18 cellular contexts compared by ENCODE assay signal in genomic region chr21:34345091-34345871, GRCh38. TPM values are rescaled to one million over a fixed set of nuclear protein-coding genes. Genes with fewer than 3 reads are reported as not detected.
DNase-seq lines count a peak whose midpoint lies in the region; ATAC-seq, FAIRE-seq and TF ChIP-seq lines count a peak whose summit lies in the region.
"Had no signal": no experiment of that assay in that cellular context is flagged by ENCODE, and none has a peak within 500 bp of the region (broad histone marks: within the 10 kb centered on the region; RNA-seq: fewer than 3 reads in every experiment).

No MANE protein-coding gene starts in this region.

- in situ Hi-C loops in K562 (cut with MboI) = loop anchor here (5.0 kb wide), 1 partner anchor 423 kb away; no protein-coding TSS in a partner anchor

- CTCF ChIA-PET in K562 (lab: Yijun Ruan, JAX; ENCODE audit: low intra/inter-chr PET ratio) = interaction anchor here (3.5 kb wide), 1 partner anchor 421 kb away, joined by 36 read pairs; no protein-coding TSS in a partner anchor

- no peak for TF ChIP-seq EP300 in K562 (IDR thresholded peaks at IDR 0.05; ENCODE audit: low read length)

- no peaks in the 10 kb centered on the region; the same call in 2 of the 3 replicates for H3K4me1 Mint-ChIP-seq in GM23338

- no peak overlapping the region for H3K4me3 Mint-ChIP-seq in GM23338
- H3K4me3 Mint-ChIP-seq: activated B cell treated with CpG ODN at 0.5 μM for 24 hours, IgD-negative memory B cell had no signal

- intact Hi-C loops in K562 (cut with micrococcal nuclease) = loop anchor here (5.0 kb wide), 1 partner anchor 273 kb away; the partner anchor contains the start of genes MRPS6 and SLC5A3
- intact Hi-C loops in heart right ventricle (cut with DNase I) = loop anchor here in 8 of 10 donors (5.0 kb wide), 6 partner anchors 143 to 423 kb away; partner anchors contain the start of genes MRPS6 (in 3 of the 8) and SLC5A3 (in 3 of the 8)
- intact Hi-C loops in sciatic nerve (cut with DNase I) = loop anchor here (5.0 kb wide), 1 partner anchor 163 kb away; no protein-coding TSS in a partner anchor

- H3K9me3 Mint-ChIP-seq in GM23338 = no peaks in the 10 kb centered on the region
- H3K9me3 Mint-ChIP-seq: activated B cell treated with CpG ODN at 0.5 μM for 24 hours; activated naive CD4-positive, alpha-beta T cell treated with anti-CD3 and anti-CD28 coated beads, Interleukin-2, amount 50 U/mL, for 72 hours; IgD-negative memory B cell had no signal

- WGBS in K562 (ENCODE audit: insufficient coverage, low coverage, missing lambda C conversion rate) = 3% methylated on average over 12 of the region's 15 CpGs
- WGBS in heart right ventricle, 2 donors = 63 to 68% methylated on average over 15 of the region's 15 CpGs

- TF ChIP-seq CTCF in K562 (IDR thresholded peaks at IDR 0.05 in 2 of 3, conservative IDR thresholded peaks at IDR 0.05 in 1 of 3; ENCODE audit: insufficient read depth in 2 of 3, low read depth in 1 of 3, low read length in 3 of 3) (no peak), heart right ventricle (IDR thresholded peaks at IDR 0.05) (no peak), GM23338 (conservative IDR thresholded peaks at IDR 0.05; ENCODE audit: low read depth in 2 of 2) (no peak)

- no peak for FAIRE-seq in K562 (lab: Jason Lieb, UNC)
- FAIRE-seq: colon, D721Med had no signal

- H3K9me2 ChIP-seq in GM23338 (ENCODE audit: insufficient read depth) = no peaks in the 10 kb centered on the region

- no peaks in the 10 kb centered on the region for H3K4me1 ChIP-seq in K562 (replicated peaks in 1 of 2; ENCODE audit: control insufficient read depth in 2 of 2, insufficient read depth in 2 of 2, low read length in 2 of 2)
- peaks cover 3 to 43% (median 10%) of the 10 kb centered on the region in 9 donors for H3K4me1 ChIP-seq in heart right ventricle
- H3K4me1 ChIP-seq in GM23338 (ENCODE audit: insufficient read depth) = no peaks in the 10 kb centered on the region
- H3K4me1 ChIP-seq: uterus had no signal

- TF ChIP-seq RAD21 in K562 (CRISPR knock-in tag; conservative IDR thresholded peaks at IDR 0.05 in 1 of 2, IDR thresholded peaks at IDR 0.05 in 1 of 2) = no peak

- no peak for TF ChIP-seq POLR2A in K562 (conservative IDR thresholded peaks at IDR 0.05)

- H3K4me2 ChIP-seq in K562 (ENCODE audit: insufficient read depth, low read length) = no peak overlapping the region
- H3K4me2 ChIP-seq in GM23338 = no peak overlapping the region

- no peaks in the 10 kb centered on the region for H3K79me2 ChIP-seq in K562 (ENCODE audit: control insufficient read depth, insufficient read depth, low read length)
- H3K79me2 ChIP-seq in GM23338 (replicated peaks; ENCODE audit: insufficient read depth) = no peaks in the 10 kb centered on the region

- H3K27ac Mint-ChIP-seq in GM23338 = no peak overlapping the region
- H3K27ac Mint-ChIP-seq: activated B cell treated with CpG ODN at 0.5 μM for 24 hours had no signal

- H3K4me3 ChIP-seq in K562 (no peak overlapping the region), heart right ventricle (peak overlapping the region in 1 of 10 donors; percentile 3), GM23338 (no peak overlapping the region)
- H3K4me3 ChIP-seq: uterus had no signal

- H3K36me3 ChIP-seq in K562 (ENCODE audit: control insufficient read depth, insufficient read depth, low read length) (no peaks in the 10 kb centered on the region), heart right ventricle (no peaks in the 10 kb centered on the region), GM23338 (ENCODE audit: insufficient read depth) (no peaks in the 10 kb centered on the region)
- H3K36me3 ChIP-seq: uterus had no signal

- ATAC-seq in K562 = no peak
- peak in 7 of 8 donors; percentile 21 to 62 (median 46) for ATAC-seq in heart right ventricle
- peak; percentile 73 for ATAC-seq in sciatic nerve
- no peak for ATAC-seq in GM23338
- no peak for ATAC-seq in HG03342 (IDR thresholded peaks at IDR 0.05; ENCODE audit: unreplicated experiment)
- ATAC-seq in HG03095 (IDR thresholded peaks at IDR 0.05; ENCODE audit: unreplicated experiment) = no peak
- ATAC-seq: activated naive CD4-positive, alpha-beta T cell treated with anti-CD3 and anti-CD28 coated beads, Interleukin-2, amount 50 U/mL, for 72 hours had no signal

- H3K36me3 Mint-ChIP-seq in GM23338 (ENCODE audit: low read depth) = no peaks in the 10 kb centered on the region
- H3K36me3 Mint-ChIP-seq: activated naive CD4-positive, alpha-beta T cell treated with anti-CD3 and anti-CD28 coated beads, Interleukin-2, amount 50 U/mL, for 72 hours; IgD-negative memory B cell had no signal

- H3K27me3 ChIP-seq in K562 (ENCODE audit: control insufficient read depth in 2 of 2, insufficient read depth in 2 of 2, low read length in 2 of 2) (peaks cover 41 to 44% of the 10 kb centered on the region in 2 experiments), heart right ventricle (no peaks in the 10 kb centered on the region), GM23338 (ENCODE audit: insufficient read depth) (no peaks in the 10 kb centered on the region)
- H3K27me3 ChIP-seq: uterus had no signal

- no peaks in the 10 kb centered on the region for H3K9me1 ChIP-seq in K562 (ENCODE audit: control insufficient read depth, insufficient read depth, low read length)

- peaks cover 7% of the 10 kb centered on the region for H3K27me3 Mint-ChIP-seq in GM23338 (ENCODE audit: insufficient read depth, low read depth, poor library complexity)

- H2AFZ ChIP-seq in K562 (ENCODE audit: low read depth, low read length) (no peak overlapping the region), GM23338 (no peak overlapping the region)

- H3K9ac ChIP-seq in K562 (ENCODE audit: insufficient read depth in 1 of 2, low read depth in 2 of 2, low read length in 2 of 2) = no peak overlapping the region

- no TSS peak for BruUV-seq in K562 (replicated peaks; lab: Mats Ljungman, UMichigan)

- H3K27ac ChIP-seq in K562 (ENCODE audit: extremely low read depth, low read depth, low read length) (no peak overlapping the region), heart right ventricle (peak overlapping the region in 9 of 10 donors; percentile 2 to 70 (median 47)), GM23338 (ENCODE audit: low read depth) (no peak overlapping the region)

- H4K20me1 ChIP-seq in K562 (replicated peaks; ENCODE audit: control insufficient read depth, insufficient read depth, low read length) (no peaks in the 10 kb centered on the region), GM23338 (replicated peaks; ENCODE audit: insufficient read depth) (no peaks in the 10 kb centered on the region)

- POLR2A ChIA-PET in K562 (lab: Yijun Ruan, JAX) = interaction anchor here (0.7 to 0.9 kb wide), 2 partner anchors 9 to 258 kb away, joined by 3 read pairs; no protein-coding TSS in a partner anchor

- no peaks in the 10 kb centered on the region for H3K9me3 ChIP-seq in K562 (replicated peaks; ENCODE audit: control insufficient read depth, insufficient read depth, low read depth, low read length)
- no peaks in the 10 kb centered on the region for H3K9me3 ChIP-seq in heart right ventricle
- H3K9me3 ChIP-seq: uterus had no signal

- 0 out of 2 replicates have a peak, but pooled peaks cover 2% of the 10 kb centered on the region for H3F3A ChIP-seq in GM23338 (replicated peaks; ENCODE audit: low read depth)

- DNase-seq in AG08395 (ENCODE audit: low spot score) (peak; percentile 27), K562 (ENCODE audit: extremely low read depth in 1 of 4, low spot score in 3 of 4) (no peak), heart right ventricle (peak in 1 of 2 donors; percentile 36), sciatic nerve (ENCODE audit: low spot score) (no peak), GM23338 (ENCODE audit: low spot score) (no peak), putamen (ENCODE audit: low spot score) (no peak)
- DNase-seq: activated B cell treated with CpG ODN at 0.5 μM for 24 hours; activated CD8-positive, alpha-beta memory T cell treated with anti-CD3 and anti-CD28 coated beads, Interleukin-2, amount 50 U/mL, for 48 hours; erythroblast; T-helper 1 cell; uterus had no signal

RNA-seq across cellular contexts. Expression of gene KCNE2, which starts 18.5 kb away (rescaled TPM):
- total RNA-seq in K562 (2011; cell fraction: chromatin; rRNA removed; ENCODE audit: low replicate concordance) = not detected in 2 replicates
- not detected in 2 replicates for total RNA-seq in K562 (2011; cell fraction: nucleolus; rRNA removed)
- total RNA-seq in K562 (2011; cell fraction: nucleoplasm; rRNA removed) = not detected in 2 replicates
- not detected in 2 replicates for total RNA-seq in K562 (2014; rRNA removed)
- total RNA-seq in K562 (2014; rRNA removed; fragmentation: Illumina TruSeq; extraction: Trizol) = not detected in 2 replicates
- total RNA-seq in K562 (2015; rRNA removed; fragmentation: Illumina TruSeq; extraction: Trizol) = not detected in 2 replicates
- total RNA-seq in K562 (2021) = not detected in 2 replicates
- not detected in 2 replicates for polyA plus RNA-seq in K562 (2011; rRNA removed)
- not detected in 2 replicates for polyA plus RNA-seq in K562 (2011; cell fraction: cytosol; rRNA removed)
- not detected in 2 replicates for polyA plus RNA-seq in K562 (2011; cell fraction: nucleus; rRNA removed)
- polyA plus RNA-seq in K562 (2012) = not detected in 2 replicates
- polyA plus RNA-seq in K562 (2014; fragmentation: Illumina TruSeq; extraction: Trizol) = not detected in 2 replicates
- not detected for polyA plus RNA-seq in K562 (2014; fragmentation: Nextera tagmentation; extraction: Ambion mirVana)
- not detected in 2 replicates for polyA plus RNA-seq in K562 (2014; rRNA removed)
- polyA minus RNA-seq in K562 (2011; rRNA and poly(A)+ RNA removed) = not detected in 2 replicates
- not detected in 2 replicates for polyA minus RNA-seq in K562 (2011; cell fraction: cytosol; rRNA and poly(A)+ RNA removed)
- not detected in 2 replicates for polyA minus RNA-seq in K562 (2011; cell fraction: nucleus; rRNA and poly(A)+ RNA removed)
- total RNA-seq in heart right ventricle = not detected
- under 1 TPM; 0.04 to 0.73 TPM for polyA plus RNA-seq in heart right ventricle
- 2.2 TPM for total RNA-seq in sciatic nerve
- 0.28 TPM in 1 of 2 replicates, not detected in the other for total RNA-seq in GM23338 (2014; rRNA removed; shearing (Covaris generic))
- polyA plus RNA-seq in GM23338 (2016; fragmentation: Nextera tagmentation; extraction: Ambion mirVana) = 0.49 and 0.55 TPM in 2 replicates
- total RNA-seq: activated B cell treated with CpG ODN at 0.5 μM for 24 hours, omental fat pad had no signal
- polyA plus RNA-seq: IgD-negative memory B cell had no signal

RNA-seq across cellular contexts. Expression of gene SMIM11, which starts 30.0 kb away (rescaled TPM):
- 18.4 and 18.7 TPM in 2 replicates for total RNA-seq in K562 (2011; cell fraction: chromatin; rRNA removed; ENCODE audit: low replicate concordance)
- 4.7 and 11.2 TPM in 2 replicates for total RNA-seq in K562 (2011; cell fraction: nucleolus; rRNA removed)
- 18.9 and 26.6 TPM in 2 replicates for total RNA-seq in K562 (2011; cell fraction: nucleoplasm; rRNA removed)
- 11.9 and 39.6 TPM in 2 replicates for total RNA-seq in K562 (2014; rRNA removed)
- total RNA-seq in K562 (2014; rRNA removed; fragmentation: Illumina TruSeq; extraction: Trizol) = 17.7 and 28.5 TPM in 2 replicates
- 12.2 and 14.1 TPM in 2 replicates for total RNA-seq in K562 (2015; rRNA removed; fragmentation: Illumina TruSeq; extraction: Trizol)
- total RNA-seq in K562 (2021) = 3.9 and 29.5 TPM in 2 replicates
- 6.1 and 9.2 TPM in 2 replicates for polyA plus RNA-seq in K562 (2011; rRNA removed)
- 7.9 and 11.5 TPM in 2 replicates for polyA plus RNA-seq in K562 (2011; cell fraction: cytosol; rRNA removed)
- 11.4 and 14.1 TPM in 2 replicates for polyA plus RNA-seq in K562 (2011; cell fraction: nucleus; rRNA removed)
- 0.83 and 9.8 TPM in 2 replicates for polyA plus RNA-seq in K562 (2012)
- polyA plus RNA-seq in K562 (2014; fragmentation: Illumina TruSeq; extraction: Trizol) = 39.8 and 42.6 TPM in 2 replicates
- polyA plus RNA-seq in K562 (2014; fragmentation: Nextera tagmentation; extraction: Ambion mirVana) = 100 to 1,000 TPM in 1 of 2 experiments, 10 to 100 TPM in 1; 86.3 to 113 TPM
- polyA plus RNA-seq in K562 (2014; rRNA removed) = 25.5 and 50.4 TPM in 2 replicates
- polyA minus RNA-seq in K562 (2011; rRNA and poly(A)+ RNA removed) = 7.9 and 21.9 TPM in 2 replicates
- polyA minus RNA-seq in K562 (2011; cell fraction: cytosol; rRNA and poly(A)+ RNA removed) = 1.1 and 3.3 TPM in 2 replicates
- polyA minus RNA-seq in K562 (2011; cell fraction: nucleus; rRNA and poly(A)+ RNA removed) = 5.9 and 11.8 TPM in 2 replicates
- 10 to 100 TPM in 2 of 10 donors, 1 to 10 TPM in 8; 1.9 to 21.4 (median 7.2) TPM for total RNA-seq in heart right ventricle
- polyA plus RNA-seq in heart right ventricle = 1 to 10 TPM in 1 of 2 donors, under 1 TPM in 1; 0.80 to 4.3 TPM
- 29.2 TPM for total RNA-seq in sciatic nerve
- 8.9 TPM in 1 of 2 replicates, not detected in the other for total RNA-seq in GM23338 (2014; rRNA removed; shearing (Covaris generic))
- polyA plus RNA-seq in GM23338 (2016; fragmentation: Nextera tagmentation; extraction: Ambion mirVana) = 3.3 and 3.5 TPM in 2 replicates

Comparison
In these comparisons a context has a peak if more than half of its experiments do, and no peak if none do; other contexts are left out.
1. ATAC-seq: peak in heart right ventricle (7 of 8) and sciatic nerve (single experiment); none in K562 (single experiment), GM23338 (single experiment), HG03342 (single experiment) and HG03095 (single experiment).
2. H3K27ac ChIP-seq: peak in heart right ventricle (9 of 10); none in K562 (single experiment) and GM23338 (single experiment).